Comparison of ENCODE assay signal across 19 cellular contexts in genomic region chr2:8805278-8806045, GRCh38. TPM values are rescaled to one million over a fixed set of nuclear protein-coding genes. Genes with fewer than 3 reads are reported as not detected.
A peak's percentile ranks its signal among the peaks of the same experiment; 100 is the strongest.
DNase-seq lines count a peak whose midpoint lies in the region; TF ChIP-seq lines count a peak whose summit lies in the region.
"Had no signal": no experiment of that assay in that cellular context is flagged by ENCODE, and none has a peak within 500 bp of the region (broad histone marks: within the 10 kb centered on the region; RNA-seq: fewer than 3 reads in every experiment).

No MANE protein-coding gene starts in this region.

- peak; percentile 42 for DNase-seq in NCI-H2029 treated with DMSO at 0.1 percent for 48 hours (lab: John Stamatoyannopoulos, UW)
- DNase-seq in NCI-H2029 (lab: John Stamatoyannopoulos, UW), result no peak
- DNase-seq in DMS79 treated with DMSO at 0.1 percent for 48 hours (lab: John Stamatoyannopoulos, UW), result peak; percentile 60
- DNase-seq in myocyte (ENCODE audit: low read depth), result peak; percentile 37
- no peak for DNase-seq in medulla oblongata (ENCODE audit: extremely low spot score)
- no peak for DNase-seq in stomach
- no peak for DNase-seq in NCI-H748 treated with DMSO at 0.1 percent for 48 hours (lab: John Stamatoyannopoulos, UW)
- DNase-seq: amniotic stem cell, C1 segment of cervical spinal cord, DMS53, HCEC 1CT, Karpas-422, NCI-H1092, posterior cingulate gyrus, spleen, T-helper 1 cell, tibial artery had no signal

- TF ChIP-seq POLR2A in stomach (IDR thresholded peaks at IDR 0.05), result no peak

- H3K36me3 Mint-ChIP-seq in dendritic cell treated with granulocyte-macrophage colony-stimulating factor and Interleukin-4, amounts not matched to agents 40 ng/mL and 50 ng/mL, for 4 days (ENCODE audit: low read depth), result peaks cover 82% of the 10 kb centered on the region

- H3K27ac ChIP-seq in stomach, result no peak overlapping the region
- H3K27ac ChIP-seq: spleen, tibial artery had no signal

- H3K9me3 ChIP-seq in stomach, result no peaks in the 10 kb centered on the region
- H3K9me3 ChIP-seq: spleen, tibial artery had no signal

- H3K4me3 Mint-ChIP-seq in dendritic cell treated with granulocyte-macrophage colony-stimulating factor and Interleukin-4, amounts not matched to agents 40 ng/mL and 50 ng/mL, for 4 days, result no peak overlapping the region

- peak overlapping the region; percentile 15 for H3K27ac Mint-ChIP-seq in dendritic cell treated with granulocyte-macrophage colony-stimulating factor and Interleukin-4, amounts not matched to agents 40 ng/mL and 50 ng/mL, for 4 days
- H3K27ac Mint-ChIP-seq: activated T-helper 2 cell treated with anti-CD3 and anti-CD28 coated beads, Interferon-gamma antibody, Interleukin-2, Interleukin-4, amounts not matched to agents 10 μg/mL and 5 μg/mL and 100 μg/mL, durations not matched to agents 14 hours and 24 hours and 36 hours had no signal

- TF ChIP-seq EP300 in stomach (IDR thresholded peaks at IDR 0.05), result no peak

- no peak overlapping the region for H3K4me3 ChIP-seq in stomach
- H3K4me3 ChIP-seq: spleen, tibial artery had no signal

- peaks cover 14% of the 10 kb centered on the region for H3K4me1 Mint-ChIP-seq in dendritic cell treated with granulocyte-macrophage colony-stimulating factor and Interleukin-4, amounts not matched to agents 40 ng/mL and 50 ng/mL, for 4 days (ENCODE audit: low read depth)

- no peaks in the 10 kb centered on the region for H3K27me3 Mint-ChIP-seq in dendritic cell treated with granulocyte-macrophage colony-stimulating factor and Interleukin-4, amounts not matched to agents 40 ng/mL and 50 ng/mL, for 4 days

- TF ChIP-seq CTCF in stomach (IDR thresholded peaks at IDR 0.05), result no peak

- H3K36me3 ChIP-seq in stomach, result peaks cover 36 to 90% (median 82%) of the 10 kb centered on the region in 4 donors

- H3K9me3 Mint-ChIP-seq in dendritic cell treated with granulocyte-macrophage colony-stimulating factor and Interleukin-4, amounts not matched to agents 40 ng/mL and 50 ng/mL, for 4 days, result no peaks in the 10 kb centered on the region
- H3K9me3 Mint-ChIP-seq: activated T-helper 2 cell treated with anti-CD3 and anti-CD28 coated beads, Interferon-gamma antibody, Interleukin-2, Interleukin-4, amounts not matched to agents 10 μg/mL and 5 μg/mL and 100 μg/mL, durations not matched to agents 14 hours and 24 hours and 36 hours had no signal

- H3K4me1 ChIP-seq in stomach, result peaks cover 12 to 30% (median 21%) of the 10 kb centered on the region in 4 donors
- H3K4me1 ChIP-seq: spleen had no signal

- H3K27me3 ChIP-seq in stomach, result no peaks in the 10 kb centered on the region
- H3K27me3 ChIP-seq: spleen, tibial artery had no signal

- intact Hi-C loops in dendritic cell treated with granulocyte-macrophage colony-stimulating factor and Interleukin-4, amounts not matched to agents 40 ng/mL and 50 ng/mL, for 4 days (cut with micrococcal nuclease), result no loop called here
- intact Hi-C loops in stomach (cut with DNase I; ENCODE audit: low total_unique reads), result no loop called here

- WGBS in stomach, 5 donors, result 55 to 64% (median 61%) methylated on average over 6 of the region's 6 CpGs

RNA-seq across cellular contexts. Expression of gene KIDINS220, which starts 32.0 kb away (rescaled TPM):
- 49.9 and 62.0 TPM in 2 replicates for total RNA-seq in myocyte
- 23.9 TPM for polyA plus RNA-seq in myocyte (2012)
- 100 to 1,000 TPM in 2 of 5 donors, 10 to 100 TPM in 3; 53.7 to 160 (median 86.2) TPM for total RNA-seq in stomach
- polyA plus RNA-seq in stomach, result 1 to 10 TPM; 3.8 to 8.6 (median 4.0) TPM

Comparison
In these comparisons a context has a peak if more than half of its experiments do, and no peak if none do; other contexts are left out.
1. DNase-seq: peak in NCI-H2029 treated with DMSO at 0.1 percent for 48 hours (single experiment), DMS79 treated with DMSO at 0.1 percent for 48 hours (single experiment) and myocyte (single experiment); none in NCI-H2029 (single experiment), medulla oblongata (single experiment), stomach (single experiment) and NCI-H748 treated with DMSO at 0.1 percent for 48 hours (single experiment).